Comparison of ENCODE assay signal across 24 cellular contexts in the genomic region with DNA sequence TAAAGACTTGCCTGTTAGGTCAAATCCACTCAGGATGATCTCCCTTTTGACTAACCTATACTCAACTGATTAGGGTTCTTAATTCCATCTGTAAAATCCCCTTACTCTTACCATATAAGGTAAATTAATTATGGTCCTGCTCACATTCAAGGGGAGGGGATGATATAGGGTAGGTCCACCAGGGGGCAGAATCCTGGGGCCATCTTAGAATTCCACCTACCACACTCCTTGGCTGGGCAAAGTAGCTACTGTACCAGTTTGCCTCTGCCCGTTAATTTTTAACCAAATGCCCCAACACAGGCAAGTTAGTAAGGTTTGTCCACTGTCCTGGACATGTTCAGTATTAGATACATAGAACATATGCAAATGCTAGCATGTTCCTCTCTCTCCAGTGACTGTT.
DNase-seq lines count a peak whose midpoint lies in the region; ATAC-seq and TF ChIP-seq lines count a peak whose summit lies in the region.
"Had no signal": no experiment of that assay in that cellular context is flagged by ENCODE, and none has a peak within 500 bp of the region (broad histone marks: within the 10 kb centered on the region; RNA-seq: fewer than 3 reads in every experiment).

No MANE protein-coding gene starts in this region.

- no peak for TF ChIP-seq POLR2A in body of pancreas (IDR thresholded peaks at IDR 0.05)

- H3K4me1 ChIP-seq in right cardiac atrium (ENCODE audit: control insufficient read depth, insufficient read depth, low read length), result peaks cover 2% of the 10 kb centered on the region
- H3K4me1 ChIP-seq in body of pancreas, result no peaks in the 10 kb centered on the region
- H3K4me1 ChIP-seq: pancreas, transverse colon had no signal

- TF ChIP-seq CTCF in body of pancreas (IDR thresholded peaks at IDR 0.05), result peak in 4 of 7 experiments; percentile 3 to 23 (median 10)
- TF ChIP-seq CTCF in GM13976 (IDR thresholded peaks at IDR 0.05; ENCODE audit: borderline replicate concordance, control extremely low read depth, extremely low read depth, insufficient read depth, missing control alignments), result no peak

- H3K4me3 ChIP-seq in right cardiac atrium (ENCODE audit: low read length), result no peak overlapping the region
- H3K4me3 ChIP-seq in body of pancreas, result no peak overlapping the region
- H3K4me3 ChIP-seq: hepatocyte, pancreas, transverse colon had no signal

- intact Hi-C loops in right cardiac atrium (cut with DNase I) (loop anchor here in 1 of 4 donors (10.0 kb wide), 1 partner anchor 261 kb away; the partner anchor contains the start of gene SEMA5A), Right ventricle myocardium superior (cut with DNase I) (loop anchor here (10.0 kb wide), 1 partner anchor 261 kb away; the partner anchor contains the start of gene SEMA5A), body of pancreas (cut with DNase I) (no loop called here)

- in situ Hi-C loops in GM13976 (cut with MboI; ENCODE audit: low sequenced_read_pairs, unreplicated experiment), result no loop called here

- H3K27ac ChIP-seq in right cardiac atrium (ENCODE audit: low read length), result peak overlapping the region; percentile 29
- no peak overlapping the region for H3K27ac ChIP-seq in body of pancreas
- H3K27ac ChIP-seq: HL-60, pancreas, transverse colon had no signal

- 91% methylated on average over 1 of the region's 1 CpG for WGBS in right cardiac atrium
- 57 to 64% methylated on average over 1 of the region's 1 CpG for WGBS in body of pancreas, 2 donors

- ATAC-seq in right cardiac atrium (no peak), Right ventricle myocardium superior (ENCODE audit: poor library complexity) (no peak), body of pancreas (no peak), left lobe of liver (peak; percentile 81), GM21717 (IDR thresholded peaks at IDR 0.05; ENCODE audit: unreplicated experiment) (no peak)
- ATAC-seq: left ventricle myocardium superior; natural killer cell treated with Interleukin-12 subunit alpha and Interleukin-12 subunit beta and Interleukin-15 and Interleukin-18, amount 100 ng/mL, for 72 hours; sciatic nerve had no signal

- DNase-seq in right cardiac atrium (no peak), Right ventricle myocardium superior (no peak), body of pancreas (peak in 1 of 4 donors; percentile 21), left lobe of liver (ENCODE audit: low spot score) (no peak), NCI-H446 treated with DMSO at 0.1 percent for 48 hours (lab: John Stamatoyannopoulos, UW) (no peak), GM13976 (ENCODE audit: low spot score) (no peak), activated T-cell treated with anti-CD3 and anti-CD28 coated beads for 4 hours (no peak)
- DNase-seq: AML-193; DMS53; erythroblast; foreskin melanocyte; immature natural killer cell; left ventricle myocardium superior; midbrain; NCI-H1105; NCI-H2029; pancreas; stimulated activated CD4-positive, alpha-beta T cell treated with anti-CD3 and anti-CD28 coated beads, Interleukin-15, amount 100 ng/mL, for 24 hours; transverse colon had no signal

- H3K9me3 ChIP-seq in right cardiac atrium (ENCODE audit: control insufficient read depth, low read length), result peaks cover 3% of the 10 kb centered on the region
- no peaks in the 10 kb centered on the region for H3K9me3 ChIP-seq in body of pancreas
- H3K9me3 ChIP-seq: pancreas had no signal

- no peaks in the 10 kb centered on the region for H3K36me3 ChIP-seq in body of pancreas (replicated peaks in 1 of 2; ENCODE audit: insufficient read depth in 1 of 2, low read depth in 2 of 2)
- H3K36me3 ChIP-seq: pancreas, transverse colon had no signal

- H3K27me3 ChIP-seq in right cardiac atrium (ENCODE audit: control insufficient read depth, insufficient read depth) (no peaks in the 10 kb centered on the region), body of pancreas (no peaks in the 10 kb centered on the region)
- H3K27me3 ChIP-seq: hepatocyte, pancreas, transverse colon had no signal
